Comparison of ENCODE assay signal across 1 cellular context in the genomic region with DNA sequence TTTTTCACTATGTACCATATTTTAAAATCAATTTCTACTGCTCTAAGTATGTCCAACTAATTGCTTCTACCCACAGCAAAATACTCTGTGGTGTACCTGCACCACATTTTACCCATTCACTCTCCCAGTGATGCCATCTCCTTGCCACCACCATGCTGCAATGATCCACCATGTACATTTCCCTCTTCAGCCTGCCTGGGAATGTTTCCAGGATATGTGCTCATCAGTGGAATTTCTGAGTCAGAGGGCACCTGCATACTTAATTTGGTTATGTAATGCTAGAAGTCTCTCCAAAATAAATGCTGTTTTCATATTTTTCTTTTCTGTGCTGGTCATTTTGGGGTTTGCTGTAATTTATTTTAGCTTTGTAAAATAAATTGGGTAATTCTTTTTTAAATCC.
TF ChIP-seq lines count a peak whose summit lies in the region.

No MANE protein-coding gene starts in this region.

TF ChIP-seq in SK-N-SH treated with all-trans-retinoic acid at 6 μM for 48 hours, 23 proteins besides CTCF, POLR2A, EP300 and RAD21 (continued from another document):
- TF ChIP-seq, protein P1, sequence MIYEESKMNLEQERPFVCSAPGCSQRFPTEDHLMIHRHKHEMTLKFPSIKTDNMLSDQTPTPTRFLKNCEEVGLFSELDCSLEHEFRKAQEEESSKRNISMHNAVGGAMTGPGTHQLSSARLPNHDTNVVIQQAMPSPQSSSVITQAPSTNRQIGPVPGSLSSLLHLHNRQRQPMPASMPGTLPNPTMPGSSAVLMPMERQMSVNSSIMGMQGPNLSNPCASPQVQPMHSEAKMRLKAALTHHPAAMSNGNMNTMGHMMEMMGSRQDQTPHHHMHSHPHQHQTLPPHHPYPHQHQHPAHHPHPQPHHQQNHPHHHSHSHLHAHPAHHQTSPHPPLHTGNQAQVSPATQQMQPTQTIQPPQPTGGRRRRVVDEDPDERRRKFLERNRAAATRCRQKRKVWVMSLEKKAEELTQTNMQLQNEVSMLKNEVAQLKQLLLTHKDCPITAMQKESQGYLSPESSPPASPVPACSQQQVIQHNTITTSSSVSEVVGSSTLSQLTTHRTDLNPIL (CRISPR knock-in tag; IDR thresholded peaks at IDR 0.05; ENCODE audit: low read depth), result peak; percentile 93
- TF ChIP-seq ARNTL (CRISPR knock-in tag; IDR thresholded peaks at IDR 0.05; ENCODE audit: borderline replicate concordance, low read depth) (no peak), ZFP3 (CRISPR knock-in tag; IDR thresholded peaks at IDR 0.05) (peak; percentile 71; the same call in 1 of the 2 replicates), SNAI2 (CRISPR knock-in tag; IDR thresholded peaks at IDR 0.05) (peak; percentile 96), GLIS3 (CRISPR knock-in tag; IDR thresholded peaks at IDR 0.05) (0 out of 2 replicates have a peak, but pooled peaks have one; percentile 45)
- TF ChIP-seq, protein P2, sequence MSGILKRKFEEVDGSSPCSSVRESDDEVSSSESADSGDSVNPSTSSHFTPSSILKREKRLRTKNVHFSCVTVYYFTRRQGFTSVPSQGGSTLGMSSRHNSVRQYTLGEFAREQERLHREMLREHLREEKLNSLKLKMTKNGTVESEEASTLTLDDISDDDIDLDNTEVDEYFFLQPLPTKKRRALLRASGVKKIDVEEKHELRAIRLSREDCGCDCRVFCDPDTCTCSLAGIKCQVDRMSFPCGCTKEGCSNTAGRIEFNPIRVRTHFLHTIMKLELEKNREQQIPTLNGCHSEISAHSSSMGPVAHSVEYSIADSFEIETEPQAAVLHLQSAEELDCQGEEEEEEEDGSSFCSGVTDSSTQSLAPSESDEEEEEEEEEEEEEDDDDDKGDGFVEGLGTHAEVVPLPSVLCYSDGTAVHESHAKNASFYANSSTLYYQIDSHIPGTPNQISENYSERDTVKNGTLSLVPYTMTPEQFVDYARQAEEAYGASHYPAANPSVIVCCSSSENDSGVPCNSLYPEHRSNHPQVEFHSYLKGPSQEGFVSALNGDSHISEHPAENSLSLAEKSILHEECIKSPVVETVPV (CRISPR knock-in tag; IDR thresholded peaks at IDR 0.05), result no peak
- TF ChIP-seq, protein P3, sequence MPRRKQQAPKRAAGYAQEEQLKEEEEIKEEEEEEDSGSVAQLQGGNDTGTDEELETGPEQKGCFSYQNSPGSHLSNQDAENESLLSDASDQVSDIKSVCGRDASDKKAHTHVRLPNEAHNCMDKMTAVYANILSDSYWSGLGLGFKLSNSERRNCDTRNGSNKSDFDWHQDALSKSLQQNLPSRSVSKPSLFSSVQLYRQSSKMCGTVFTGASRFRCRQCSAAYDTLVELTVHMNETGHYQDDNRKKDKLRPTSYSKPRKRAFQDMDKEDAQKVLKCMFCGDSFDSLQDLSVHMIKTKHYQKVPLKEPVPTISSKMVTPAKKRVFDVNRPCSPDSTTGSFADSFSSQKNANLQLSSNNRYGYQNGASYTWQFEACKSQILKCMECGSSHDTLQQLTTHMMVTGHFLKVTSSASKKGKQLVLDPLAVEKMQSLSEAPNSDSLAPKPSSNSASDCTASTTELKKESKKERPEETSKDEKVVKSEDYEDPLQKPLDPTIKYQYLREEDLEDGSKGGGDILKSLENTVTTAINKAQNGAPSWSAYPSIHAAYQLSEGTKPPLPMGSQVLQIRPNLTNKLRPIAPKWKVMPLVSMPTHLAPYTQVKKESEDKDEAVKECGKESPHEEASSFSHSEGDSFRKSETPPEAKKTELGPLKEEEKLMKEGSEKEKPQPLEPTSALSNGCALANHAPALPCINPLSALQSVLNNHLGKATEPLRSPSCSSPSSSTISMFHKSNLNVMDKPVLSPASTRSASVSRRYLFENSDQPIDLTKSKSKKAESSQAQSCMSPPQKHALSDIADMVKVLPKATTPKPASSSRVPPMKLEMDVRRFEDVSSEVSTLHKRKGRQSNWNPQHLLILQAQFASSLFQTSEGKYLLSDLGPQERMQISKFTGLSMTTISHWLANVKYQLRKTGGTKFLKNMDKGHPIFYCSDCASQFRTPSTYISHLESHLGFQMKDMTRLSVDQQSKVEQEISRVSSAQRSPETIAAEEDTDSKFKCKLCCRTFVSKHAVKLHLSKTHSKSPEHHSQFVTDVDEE (CRISPR knock-in tag; IDR thresholded peaks at IDR 0.05), result no peak
- TF ChIP-seq, protein P4, sequence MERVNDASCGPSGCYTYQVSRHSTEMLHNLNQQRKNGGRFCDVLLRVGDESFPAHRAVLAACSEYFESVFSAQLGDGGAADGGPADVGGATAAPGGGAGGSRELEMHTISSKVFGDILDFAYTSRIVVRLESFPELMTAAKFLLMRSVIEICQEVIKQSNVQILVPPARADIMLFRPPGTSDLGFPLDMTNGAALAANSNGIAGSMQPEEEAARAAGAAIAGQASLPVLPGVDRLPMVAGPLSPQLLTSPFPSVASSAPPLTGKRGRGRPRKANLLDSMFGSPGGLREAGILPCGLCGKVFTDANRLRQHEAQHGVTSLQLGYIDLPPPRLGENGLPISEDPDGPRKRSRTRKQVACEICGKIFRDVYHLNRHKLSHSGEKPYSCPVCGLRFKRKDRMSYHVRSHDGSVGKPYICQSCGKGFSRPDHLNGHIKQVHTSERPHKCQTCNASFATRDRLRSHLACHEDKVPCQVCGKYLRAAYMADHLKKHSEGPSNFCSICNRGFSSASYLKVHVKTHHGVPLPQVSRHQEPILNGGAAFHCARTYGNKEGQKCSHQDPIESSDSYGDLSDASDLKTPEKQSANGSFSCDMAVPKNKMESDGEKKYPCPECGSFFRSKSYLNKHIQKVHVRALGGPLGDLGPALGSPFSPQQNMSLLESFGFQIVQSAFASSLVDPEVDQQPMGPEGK (CRISPR knock-in tag; IDR thresholded peaks at IDR 0.05; ENCODE audit: borderline replicate concordance), result no peak
